Comparison of ENCODE assay signal across 8 cellular contexts in the genomic region with DNA sequence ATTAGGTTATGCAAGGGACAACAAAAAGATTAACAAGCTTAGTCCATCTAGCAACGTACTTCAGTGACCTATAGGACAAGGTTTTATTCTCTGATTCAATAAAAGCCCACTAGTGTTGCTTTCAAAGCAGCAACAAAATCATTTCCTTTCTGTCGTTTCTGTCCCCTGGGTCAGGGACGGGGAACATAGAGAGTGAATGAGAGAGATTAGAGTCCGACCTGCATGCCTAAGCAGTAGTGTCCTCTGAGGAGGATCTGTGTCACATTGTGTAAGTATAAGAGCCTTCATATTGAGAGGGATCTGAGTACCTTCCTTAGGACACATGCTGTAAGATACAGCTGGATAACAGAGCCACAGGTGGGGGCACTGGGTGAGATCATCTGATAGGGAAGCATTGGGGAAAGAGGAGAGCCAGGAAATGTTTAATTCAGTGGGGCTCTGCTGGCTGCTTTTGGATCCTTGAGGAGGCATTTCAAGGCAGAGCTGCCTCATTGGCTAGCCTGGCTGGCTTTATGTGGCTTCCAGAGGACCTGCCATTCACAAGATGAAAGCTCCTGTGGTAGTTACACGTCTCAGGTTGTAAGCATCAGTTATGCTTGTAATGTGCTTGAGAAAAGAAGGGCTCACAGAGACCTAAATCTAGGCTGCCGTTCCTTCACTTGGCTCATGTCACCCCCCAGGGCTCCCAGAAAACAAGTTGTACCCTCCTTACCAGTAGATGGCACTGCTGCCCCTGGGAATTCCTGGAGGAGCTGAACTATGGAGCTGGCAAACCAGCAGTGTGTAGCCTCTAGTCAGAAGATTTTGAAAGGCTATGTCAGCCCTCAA. TPM values are rescaled to one million over a fixed set of nuclear protein-coding genes. Genes with fewer than 3 reads are reported as not detected.
DNase-seq lines count a peak whose midpoint lies in the region; ATAC-seq and TF ChIP-seq lines count a peak whose summit lies in the region.

No MANE protein-coding gene starts in this region.

- H3K27ac ChIP-seq in caudate nucleus (ENCODE audit: low read depth, low read length), result no peak overlapping the region

- intact Hi-C loops in Right ventricle myocardium inferior (cut with DNase I), result loop anchor here (2.0 to 5.0 kb wide), 4 partner anchors 314 to 382 kb away; no protein-coding TSS in a partner anchor
- intact Hi-C loops in cardiac septum (cut with DNase I), result loop anchor here (2.0 to 5.0 kb wide), 4 partner anchors 314 to 382 kb away; no protein-coding TSS in a partner anchor

- TF ChIP-seq CTCF in kidney epithelial cell (IDR thresholded peaks at IDR 0.05; ENCODE audit: insufficient read depth, low read length, poor library complexity, severe bottlenecking), result peak; percentile 80

- H3K27me3 ChIP-seq in kidney epithelial cell (ENCODE audit: control insufficient read depth, insufficient read depth, low read length), result peaks cover 17% of the 10 kb centered on the region

- DNase-seq in Right ventricle myocardium inferior (ENCODE audit: missing footprints) (peak; percentile 53), cardiac septum (ENCODE audit: low spot score) (no peak), HuH-7 (ENCODE audit: low spot score) (peak; percentile 84), NOMO-1 (lab: John Stamatoyannopoulos, UW; ENCODE audit: unreplicated experiment in 2 of 2) (peak; percentile 30 to 31), caudate nucleus (lab: John Stamatoyannopoulos, UW) (peak in 58 of 61 donors; percentile 1 to 89 (median 61)), kidney epithelial cell (ENCODE audit: low read depth) (peak; percentile 9)
- peak; percentile 5 for DNase-seq in stimulated activated CD8-positive, alpha-beta memory T cell treated with anti-CD3 and anti-CD28 coated beads, Interleukin-7, amount 100 ng/mL, for 24 hours (ENCODE audit: low read depth)

- H3K4me3 ChIP-seq in kidney epithelial cell (ENCODE audit: low read depth, low read length), result no peak overlapping the region

- ATAC-seq in Right ventricle myocardium inferior (peak; percentile 90), GM18498 (IDR thresholded peaks at IDR 0.05; ENCODE audit: unreplicated experiment) (no peak)

- H3K36me3 ChIP-seq in kidney epithelial cell (ENCODE audit: control insufficient read depth, insufficient read depth, low read length), result no peaks in the 10 kb centered on the region

RNA-seq across cellular contexts. Expression of a gene that starts 2.7 kb away (rescaled TPM):
- total RNA-seq in Right ventricle myocardium inferior, result 2.2 TPM
- 1.3 TPM for total RNA-seq in cardiac septum
- total RNA-seq in kidney epithelial cell, result 2.1 and 4.4 TPM in 2 replicates
